Comparison of ENCODE assay signal across 1 cellular context in genomic region chr20:57586370-57586793, GRCh38.
TF ChIP-seq lines count a peak whose summit lies in the region.

No MANE protein-coding gene starts in this region.

TF ChIP-seq in HepG2, 621 proteins besides CTCF, POLR2A, EP300 and RAD21 (continued from another document and continues in another):
- TF ChIP-seq MLXIP (CRISPR knock-in tag; IDR thresholded peaks at IDR 0.05; ENCODE audit: borderline replicate concordance) (no peak), ADNP (CRISPR knock-in tag; IDR thresholded peaks at IDR 0.05) (no peak), ATF1 (CRISPR knock-in tag; IDR thresholded peaks at IDR 0.05) (no peak), ZNF891 (CRISPR knock-in tag; IDR thresholded peaks at IDR 0.05) (no peak; the same call in 1 of the 2 replicates), BHLHE40 (IDR thresholded peaks at IDR 0.05; ENCODE audit: low read length) (peak; percentile 61), ZNF672 (CRISPR knock-in tag; IDR thresholded peaks at IDR 0.05) (no peak), CEBPG (CRISPR knock-in tag; IDR thresholded peaks at IDR 0.05) (no peak), MLLT10 (CRISPR knock-in tag; IDR thresholded peaks at IDR 0.05) (no peak), SMARCC2 (IDR thresholded peaks at IDR 0.05) (no peak), ZNF318 (CRISPR knock-in tag; IDR thresholded peaks at IDR 0.05) (no peak), HMG20A (CRISPR knock-in tag; IDR thresholded peaks at IDR 0.05; ENCODE audit: borderline replicate concordance) (no peak; the same call in 1 of the 2 replicates), RELA (CRISPR knock-in tag; IDR thresholded peaks at IDR 0.05) (no peak), NR2C2 (CRISPR knock-in tag; IDR thresholded peaks at IDR 0.05; ENCODE audit: borderline replicate concordance) (no peak), ELF3 (CRISPR knock-in tag; IDR thresholded peaks at IDR 0.05) (peak; percentile 48; the same call in 1 of the 2 replicates), ZNF333 (CRISPR knock-in tag; IDR thresholded peaks at IDR 0.05; ENCODE audit: borderline replicate concordance) (no peak), FOXA1 (IDR thresholded peaks at IDR 0.05) (no peak), FOXA1 (CRISPR knock-in tag; IDR thresholded peaks at IDR 0.05) (no peak), ZNF34 (CRISPR knock-in tag; IDR thresholded peaks at IDR 0.05; ENCODE audit: borderline replicate concordance) (no peak), ZNF788 (CRISPR knock-in tag; IDR thresholded peaks at IDR 0.05; ENCODE audit: borderline replicate concordance) (no peak), SCMH1 (CRISPR knock-in tag; IDR thresholded peaks at IDR 0.05; ENCODE audit: borderline replicate concordance) (no peak), ZNF775 (CRISPR knock-in tag; IDR thresholded peaks at IDR 0.05; ENCODE audit: borderline replicate concordance) (no peak), SMAD1 (CRISPR knock-in tag; IDR thresholded peaks at IDR 0.05; ENCODE audit: borderline replicate concordance, low read depth) (no peak), ZNF580 (CRISPR knock-in tag; IDR thresholded peaks at IDR 0.05; ENCODE audit: borderline replicate concordance, low read depth) (0 out of 2 replicates have a peak, but pooled peaks have one; percentile 52), MTF2 (CRISPR knock-in tag; IDR thresholded peaks at IDR 0.05; ENCODE audit: borderline replicate concordance) (no peak; the same call in 1 of the 2 replicates), TRAFD1 (CRISPR knock-in tag; IDR thresholded peaks at IDR 0.05; ENCODE audit: borderline replicate concordance) (0 out of 2 replicates have a peak, but pooled peaks have one; percentile 63), ZNF607 (CRISPR knock-in tag; IDR thresholded peaks at IDR 0.05; ENCODE audit: borderline replicate concordance) (peak; percentile 55; the same call in 1 of the 2 replicates), ZNF296 (CRISPR knock-in tag; conservative IDR thresholded peaks at IDR 0.05) (no peak), ZNF563 (CRISPR knock-in tag; IDR thresholded peaks at IDR 0.05) (no peak), ZNF354B (CRISPR knock-in tag; IDR thresholded peaks at IDR 0.05) (no peak), HOXA5 (CRISPR knock-in tag; IDR thresholded peaks at IDR 0.05) (no peak), PAXIP1 (CRISPR knock-in tag; conservative IDR thresholded peaks at IDR 0.05) (peak; percentile 83), ZNF598 (CRISPR knock-in tag; IDR thresholded peaks at IDR 0.05; ENCODE audit: borderline replicate concordance) (no peak; the same call in 1 of the 2 replicates), PAX8 (CRISPR knock-in tag; IDR thresholded peaks at IDR 0.05; ENCODE audit: borderline replicate concordance) (no peak), ZNF121 (CRISPR knock-in tag; IDR thresholded peaks at IDR 0.05) (no peak; the same call in 1 of the 2 replicates), ZNF558 (CRISPR knock-in tag; IDR thresholded peaks at IDR 0.05; ENCODE audit: borderline replicate concordance) (no peak), ZNF18 (CRISPR knock-in tag; IDR thresholded peaks at IDR 0.05; ENCODE audit: insufficient replicate concordance) (no peak), BCL6 (CRISPR knock-in tag; IDR thresholded peaks at IDR 0.05) (peak; percentile 99), SNRNP70 (IDR thresholded peaks at IDR 0.05; ENCODE audit: low read depth, low read length) (no peak), USF2 (IDR thresholded peaks at IDR 0.05; ENCODE audit: low read depth, low read length) (no peak), USF2 (CRISPR knock-in tag; IDR thresholded peaks at IDR 0.05; ENCODE audit: borderline replicate concordance) (no peak), CHD2 (IDR thresholded peaks at IDR 0.05; ENCODE audit: low read depth, low read length) (peak; percentile 61; the same call in 1 of the 2 replicates), SRF (IDR thresholded peaks at IDR 0.05; ENCODE audit: low read depth, low read length) (no peak), SPEN (CRISPR knock-in tag; IDR thresholded peaks at IDR 0.05; ENCODE audit: low read depth) (peak; percentile 84), TGIF2 (CRISPR knock-in tag; IDR thresholded peaks at IDR 0.05) (no peak), NBN (conservative IDR thresholded peaks at IDR 0.05) (no peak), DNMT3B (CRISPR knock-in tag; conservative IDR thresholded peaks at IDR 0.05) (no peak), TBP (CRISPR knock-in tag; IDR thresholded peaks at IDR 0.05) (no peak), SAFB2 (CRISPR knock-in tag; IDR thresholded peaks at IDR 0.05; ENCODE audit: borderline replicate concordance, low read depth) (peak; percentile 27; the same call in 1 of the 2 replicates)
